In genomic region chr9:15846611-15847010, GRCh38 we compare ENCODE assay signal across 29 cellular contexts.
"Had no signal": no experiment of that assay in that cellular context is flagged by ENCODE, and none has a peak within 500 bp of the region (broad histone marks: within the 10 kb centered on the region; RNA-seq: fewer than 3 reads in every experiment).

No MANE protein-coding gene starts in this region.

- H3K4me3 Mint-ChIP-seq: activated CD4-positive, alpha-beta memory T cell treated with anti-CD3 and anti-CD28 coated beads for 36 hours; activated CD4-positive, alpha-beta T cell treated with anti-CD3 and anti-CD28 coated beads, Interleukin-2, amount 10 ng/mL, durations not matched to agents 7 days and 5 days; activated naive CD8-positive, alpha-beta T cell treated with anti-CD3 and anti-CD28 coated beads, Interleukin-2, amount 50 U/mL, for 24 hours; activated T-cell treated with anti-CD3 and anti-CD28 coated beads, Interleukin-2, amount 50 U/mL, for 4 hours had no signal

- DNase-seq: activated CD4-positive, alpha-beta memory T cell treated with anti-CD3 and anti-CD28 coated beads for 36 hours; activated CD4-positive, alpha-beta T cell treated with anti-CD3 and anti-CD28 coated beads, Interleukin-2, amount 10 ng/mL, durations not matched to agents 7 days and 5 days; activated CD4-positive, CD25-positive, alpha-beta regulatory T cell; activated CD8-positive, alpha-beta memory T cell treated with anti-CD3 and anti-CD28 coated beads for 24 hours; activated effector memory CD4-positive, alpha-beta T cell treated with anti-CD3 and anti-CD28 coated beads, Interleukin-2, amount 50 U/mL, for 16 hours; activated naive CD4-positive, alpha-beta T cell treated with Interleukin-2 at 50 U/mL for 16 hours; activated naive CD8-positive, alpha-beta T cell treated with anti-CD3 and anti-CD28 coated beads, Interleukin-2, amount 50 U/mL, for 24 hours; activated T-cell treated with anti-CD3 and anti-CD28 coated beads, Interleukin-2, amount 50 U/mL, for 4 hours; amniotic stem cell; MG63; MV-4-11; NCI-H1092 treated with DMSO at 0.1 percent for 48 hours; NCI-H1417 treated with DMSO at 0.1 percent for 48 hours; NCI-H1694; NCI-H2029 treated with DMSO at 0.1 percent for 48 hours; NCI-H510A treated with DMSO at 0.1 percent for 48 hours; NCI-H69; NK-92 treated with Interleukin-12 subunit alpha and Interleukin-12 subunit beta, amount 100 ng/mL, for 24 hours; OCI-M1; RPMI8226; SJCRH30; T-helper 2 cell; T1000 had no signal

- H3K27me3 Mint-ChIP-seq: activated CD4-positive, alpha-beta memory T cell treated with anti-CD3 and anti-CD28 coated beads for 36 hours; activated CD4-positive, alpha-beta T cell treated with anti-CD3 and anti-CD28 coated beads, Interleukin-2, amount 10 ng/mL, durations not matched to agents 7 days and 5 days; activated naive CD8-positive, alpha-beta T cell treated with anti-CD3 and anti-CD28 coated beads, Interleukin-2, amount 50 U/mL, for 24 hours; brain had no signal

- H3K36me3 ChIP-seq: ascending aorta, MG63, SJCRH30 had no signal

- H3K4me1 ChIP-seq: ascending aorta, SJCRH30 had no signal

- H3K27ac ChIP-seq: ascending aorta, SJCRH30, VCaP had no signal

- H3K27me3 ChIP-seq: ascending aorta, MG63, SJCRH30 had no signal

- H3K9me3 ChIP-seq: ascending aorta, MG63, SJCRH30 had no signal

- H3K27ac Mint-ChIP-seq: activated CD4-positive, alpha-beta memory T cell treated with anti-CD3 and anti-CD28 coated beads for 36 hours; activated CD4-positive, alpha-beta T cell treated with anti-CD3 and anti-CD28 coated beads, Interleukin-2, amount 10 ng/mL, durations not matched to agents 7 days and 5 days; activated naive CD4-positive, alpha-beta T cell treated with anti-CD3 and anti-CD28 coated beads, Interleukin-2, amount 50 U/mL, for 72 hours; activated naive CD8-positive, alpha-beta T cell treated with anti-CD3 and anti-CD28 coated beads, Interleukin-2, amount 50 U/mL, for 24 hours had no signal

- H3K36me3 Mint-ChIP-seq: activated CD4-positive, alpha-beta memory T cell treated with anti-CD3 and anti-CD28 coated beads for 36 hours; activated naive CD4-positive, alpha-beta T cell treated with anti-CD3 and anti-CD28 coated beads, Interleukin-2, amount 50 U/mL, for 72 hours; brain had no signal

- H3K4me1 Mint-ChIP-seq: activated CD4-positive, alpha-beta T cell treated with anti-CD3 and anti-CD28 coated beads, Interleukin-2, amount 10 ng/mL, durations not matched to agents 7 days and 5 days; activated naive CD8-positive, alpha-beta T cell treated with anti-CD3 and anti-CD28 coated beads, Interleukin-2, amount 50 U/mL, for 24 hours had no signal

- H3K9me3 Mint-ChIP-seq: activated CD4-positive, alpha-beta memory T cell treated with anti-CD3 and anti-CD28 coated beads for 36 hours; activated CD4-positive, alpha-beta T cell treated with anti-CD3 and anti-CD28 coated beads, Interleukin-2, amount 10 ng/mL, durations not matched to agents 7 days and 5 days; activated naive CD4-positive, alpha-beta T cell treated with anti-CD3 and anti-CD28 coated beads, Interleukin-2, amount 50 U/mL, for 72 hours; activated naive CD8-positive, alpha-beta T cell treated with anti-CD3 and anti-CD28 coated beads, Interleukin-2, amount 50 U/mL, for 24 hours; activated T-cell treated with anti-CD3 and anti-CD28 coated beads, Interleukin-2, amount 50 U/mL, for 4 hours; brain had no signal

- ATAC-seq: activated naive CD4-positive, alpha-beta T cell treated with anti-CD3 and anti-CD28 coated beads, Interleukin-2, amount 50 U/mL, for 72 hours; activated naive CD8-positive, alpha-beta T cell treated with anti-CD3 and anti-CD28 coated beads, Interleukin-2, amount 50 U/mL, for 24 hours; activated T-cell treated with anti-CD3 and anti-CD28 coated beads, Interleukin-2, amount 50 U/mL, for 4 hours; Panc1; Right ventricle myocardium inferior had no signal

- H3K4me3 ChIP-seq: ascending aorta, MG63, SJCRH30 had no signal
